Comparison of ENCODE assay signal across 12 cellular contexts in genomic region chr5:91079037-91079436, GRCh38.
DNase-seq lines count a peak whose midpoint lies in the region; ATAC-seq and TF ChIP-seq lines count a peak whose summit lies in the region.
"Had no signal": no experiment of that assay in that cellular context is flagged by ENCODE, and none has a peak within 500 bp of the region (broad histone marks: within the 10 kb centered on the region; RNA-seq: fewer than 3 reads in every experiment).

No MANE protein-coding gene starts in this region.

- peaks cover under 1 to 9% of the 10 kb centered on the region in 2 donors for H3K27me3 Mint-ChIP-seq in CD8-positive, alpha-beta memory T cell

- TF ChIP-seq CTCF in fibroblast of mammary gland (conservative IDR thresholded peaks at IDR 0.05; ENCODE audit: control insufficient read depth, insufficient read depth, low read depth, low read length) (no peak), sigmoid colon (IDR thresholded peaks at IDR 0.05) (no peak)

- no peaks in the 10 kb centered on the region for H3K36me3 Mint-ChIP-seq in CD8-positive, alpha-beta memory T cell

- DNase-seq in NCI-H69 (lab: John Stamatoyannopoulos, UW) (peak; percentile 73), fibroblast of mammary gland (ENCODE audit: low read depth) (peak; percentile 24), sigmoid colon (no peak), right cardiac atrium (no peak)
- DNase-seq in stimulated activated CD4-positive, alpha-beta T cell treated with anti-CD3 and anti-CD28 coated beads, Interleukin-4, amount 100 ng/mL, for 4 hours, result no peak
- no peak for DNase-seq in CD8-positive, alpha-beta memory T cell
- DNase-seq: activated CD4-positive, alpha-beta T cell treated with anti-CD3 and anti-CD28 coated beads for 1 hour; HFFc6; SIG-M5 had no signal

- intact Hi-C loops in sigmoid colon (cut with DNase I), result no loop called here
- intact Hi-C loops in right cardiac atrium (cut with DNase I), result no loop called here

- peaks cover 0 to 28% (median 17%) of the 10 kb centered on the region in 4 donors for H3K4me1 ChIP-seq in sigmoid colon
- no peaks in the 10 kb centered on the region for H3K4me1 ChIP-seq in CD8-positive, alpha-beta memory T cell (ENCODE audit: insufficient read depth, low read length)
- H3K4me1 ChIP-seq in right cardiac atrium (ENCODE audit: control insufficient read depth, insufficient read depth, low read length), result peaks cover 2% of the 10 kb centered on the region

- no peaks in the 10 kb centered on the region for H3K36me3 ChIP-seq in sigmoid colon
- no peaks in the 10 kb centered on the region for H3K36me3 ChIP-seq in CD8-positive, alpha-beta memory T cell (ENCODE audit: insufficient read depth, low read length)

- no peak for TF ChIP-seq POLR2A in sigmoid colon (IDR thresholded peaks at IDR 0.05)

- H3K9me3 ChIP-seq in sigmoid colon (no peaks in the 10 kb centered on the region), right cardiac atrium (ENCODE audit: control insufficient read depth, low read length) (no peaks in the 10 kb centered on the region)
- no peaks in the 10 kb centered on the region for H3K9me3 ChIP-seq in CD8-positive, alpha-beta memory T cell (ENCODE audit: low read length)

- peaks cover 0 to under 1% (median 0%) of the 10 kb centered on the region in 5 donors for H3K9me3 Mint-ChIP-seq in CD8-positive, alpha-beta memory T cell
- H3K9me3 Mint-ChIP-seq: HFFc6 had no signal

- H3K4me3 ChIP-seq in fibroblast of mammary gland (ENCODE audit: control insufficient read depth, low read depth, low read length), result no peak overlapping the region
- no peak overlapping the region for H3K4me3 ChIP-seq in sigmoid colon
- no peak overlapping the region for H3K4me3 ChIP-seq in CD8-positive, alpha-beta memory T cell (ENCODE audit: low read length)
- no peak overlapping the region for H3K4me3 ChIP-seq in right cardiac atrium (ENCODE audit: low read length)
- H3K4me3 ChIP-seq: skin epidermis had no signal

- POLR2A ChIA-PET in CD8-positive, alpha-beta memory T cell (lab: Charles Lee), result no interaction called here

- H3K27ac ChIP-seq in sigmoid colon, result peak overlapping the region; percentile 31 to 50 (median 43)
- no peak overlapping the region for H3K27ac ChIP-seq in CD8-positive, alpha-beta memory T cell (ENCODE audit: low read depth, low read length)
- H3K27ac ChIP-seq in right cardiac atrium (ENCODE audit: low read length), result no peak overlapping the region

- TF ChIP-seq EP300 in sigmoid colon (IDR thresholded peaks at IDR 0.05), result peak in 1 of 4 donors; percentile 1

- no peaks in the 10 kb centered on the region for H3K4me1 Mint-ChIP-seq in CD8-positive, alpha-beta memory T cell

- ATAC-seq in GM19351 (IDR thresholded peaks at IDR 0.05; ENCODE audit: unreplicated experiment) (peak; percentile 39), HG02973 (IDR thresholded peaks at IDR 0.05; ENCODE audit: unreplicated experiment) (no peak), right cardiac atrium (no peak)

- CTCF ChIA-PET in CD8-positive, alpha-beta memory T cell (lab: Charles Lee), result no interaction called here

- WGBS in sigmoid colon, 2 donors, result 48 to 66% methylated on average over 2 of the region's 2 CpGs
- WGBS in right cardiac atrium, result 39% methylated on average over 2 of the region's 2 CpGs

- H3K27me3 ChIP-seq in sigmoid colon, result no peaks in the 10 kb centered on the region
- no peaks in the 10 kb centered on the region for H3K27me3 ChIP-seq in CD8-positive, alpha-beta memory T cell (ENCODE audit: insufficient read depth, low read length, poor library complexity, severe bottlenecking)
- no peaks in the 10 kb centered on the region for H3K27me3 ChIP-seq in right cardiac atrium (ENCODE audit: control insufficient read depth, insufficient read depth)

- no peak overlapping the region for H3K27ac Mint-ChIP-seq in CD8-positive, alpha-beta memory T cell
- H3K27ac Mint-ChIP-seq: HFFc6 had no signal

- H3K4me3 Mint-ChIP-seq in CD8-positive, alpha-beta memory T cell, result no peak overlapping the region
- H3K4me3 Mint-ChIP-seq: HFFc6 had no signal

Comparison
In these comparisons a context has a peak if more than half of its experiments do, and no peak if none do; other contexts are left out.
1. DNase-seq: peak in NCI-H69 (single experiment) and fibroblast of mammary gland (single experiment); none in sigmoid colon (single experiment), stimulated activated CD4-positive, alpha-beta T cell treated with anti-CD3 and anti-CD28 coated beads, Interleukin-4, amount 100 ng/mL, for 4 hours (0 of 2), CD8-positive, alpha-beta memory T cell (0 of 5) and right cardiac atrium (0 of 3).
2. H3K27ac ChIP-seq: peak in sigmoid colon (4 of 4); none in CD8-positive, alpha-beta memory T cell (single experiment) and right cardiac atrium (single experiment).